ENCODE assay signal across 25 cellular contexts in the genomic region with DNA sequence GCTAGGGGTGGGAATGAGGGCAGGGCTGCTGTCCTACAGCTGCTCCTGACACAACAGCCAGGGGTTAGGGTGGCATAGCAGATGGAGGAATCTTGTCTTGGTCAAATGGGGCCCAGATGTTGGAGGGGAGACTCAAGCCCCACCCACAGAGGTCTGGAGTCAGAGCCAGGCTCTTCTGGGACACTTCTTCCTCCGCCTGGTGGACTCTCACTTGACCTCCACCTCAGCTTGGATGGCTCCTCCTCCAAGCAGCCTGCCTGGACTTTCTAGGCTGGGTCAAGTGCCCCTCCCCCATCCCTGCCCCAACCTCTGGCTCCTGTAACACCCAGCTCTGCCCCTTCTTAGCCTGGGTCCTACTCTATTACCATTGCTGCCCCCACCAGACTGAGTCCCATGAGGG. TPM values are rescaled to one million over a fixed set of nuclear protein-coding genes. Genes with fewer than 3 reads are reported as not detected.
A peak's percentile ranks its signal among the peaks of the same experiment; 100 is the strongest.
DNase-seq lines count a peak whose midpoint lies in the region; ATAC-seq and TF ChIP-seq lines count a peak whose summit lies in the region.
"Had no signal": no experiment of that assay in that cellular context is flagged by ENCODE, and none has a peak within 500 bp of the region (broad histone marks: within the 10 kb centered on the region; RNA-seq: fewer than 3 reads in every experiment).

No MANE protein-coding gene starts in this region.

- peaks cover 0 to 15% of the 10 kb centered on the region in 2 donors for H3K27me3 Mint-ChIP-seq in natural killer cell treated with Interleukin-12 subunit alpha and Interleukin-12 subunit beta and Interleukin-15 and Interleukin-18, amount 100 ng/mL, for 72 hours
- peaks cover 0 to 6% of the 10 kb centered on the region in 2 donors for H3K27me3 Mint-ChIP-seq in natural killer cell (ENCODE audit: low read depth in 2 of 2)
- H3K27me3 Mint-ChIP-seq in activated CD4-positive, alpha-beta memory T cell treated with anti-CD3 and anti-CD28 coated beads for 36 hours, result no peaks in the 10 kb centered on the region

- no peak for TF ChIP-seq CTCF in natural killer cell (IDR thresholded peaks at IDR 0.05)

- intact Hi-C loops in natural killer cell (cut with micrococcal nuclease) (loop anchor here (5.0 kb wide), 1 partner anchor 37 kb away; a partner anchor contains a TSS), aorta (cut with DNase I) (no loop called here)
- intact Hi-C loops in activated CD4-positive, alpha-beta memory T cell treated with anti-CD3 and anti-CD28 coated beads for 36 hours (cut with micrococcal nuclease), result no loop called here

- ATAC-seq in natural killer cell treated with Interleukin-12 subunit alpha and Interleukin-12 subunit beta and Interleukin-15 and Interleukin-18, amount 100 ng/mL, for 72 hours, result no peak
- no peak for ATAC-seq in natural killer cell
- ATAC-seq in SK-N-SH treated with all-trans-retinoic acid at 6 μM for 48 hours, result peak; percentile 11
- ATAC-seq in aorta (ENCODE audit: low FRiP score), result no peak
- ATAC-seq: activated CD4-positive, CD25-positive, alpha-beta regulatory T cell treated with anti-CD3 and anti-CD28 coated beads, Interleukin-2, amount 50 U/mL, for 24 hours; right cardiac atrium had no signal

- H3K27me3 ChIP-seq in aorta (ENCODE audit: control insufficient read depth in 1 of 2, insufficient read depth in 2 of 2, low read length in 1 of 2), result no peaks in the 10 kb centered on the region
- H3K27me3 ChIP-seq: Peyer's patch, SJSA1, transverse colon had no signal

- H3K4me3 ChIP-seq in aorta (ENCODE audit: low read length in 2 of 2), result no peak overlapping the region
- H3K4me3 ChIP-seq: HAP-1, left ventricle myocardium inferior, Peyer's patch, SJSA1, spleen, transverse colon had no signal

- H3K36me3 Mint-ChIP-seq in natural killer cell treated with Interleukin-12 subunit alpha and Interleukin-12 subunit beta and Interleukin-15 and Interleukin-18, amount 100 ng/mL, for 72 hours, result no peaks in the 10 kb centered on the region
- peaks cover 6% of the 10 kb centered on the region for H3K36me3 Mint-ChIP-seq in natural killer cell
- H3K36me3 Mint-ChIP-seq in activated CD4-positive, alpha-beta memory T cell treated with anti-CD3 and anti-CD28 coated beads for 36 hours, result no peaks in the 10 kb centered on the region

- H3K36me3 ChIP-seq in aorta (ENCODE audit: control insufficient read depth in 1 of 2, insufficient read depth in 2 of 2, low read length in 1 of 2), result no peaks in the 10 kb centered on the region

- H3K9me3 ChIP-seq in aorta (ENCODE audit: control insufficient read depth, low read length), result no peaks in the 10 kb centered on the region
- H3K9me3 ChIP-seq: HAP-1, left ventricle myocardium inferior, Peyer's patch, SJSA1, spleen, transverse colon had no signal

- peak overlapping the region in 1 of 2 donors; percentile 31 for H3K27ac Mint-ChIP-seq in natural killer cell treated with Interleukin-12 subunit alpha and Interleukin-12 subunit beta and Interleukin-15 and Interleukin-18, amount 100 ng/mL, for 72 hours
- no peak overlapping the region for H3K27ac Mint-ChIP-seq in natural killer cell
- no peak overlapping the region for H3K27ac Mint-ChIP-seq in activated CD4-positive, alpha-beta memory T cell treated with anti-CD3 and anti-CD28 coated beads for 36 hours

- no peak overlapping the region for H3K27ac ChIP-seq in aorta (ENCODE audit: low read depth in 1 of 2, low read length in 2 of 2)
- H3K27ac ChIP-seq: left ventricle myocardium inferior, parathyroid adenoma, Peyer's patch, SJSA1, spleen, transverse colon had no signal

- no peaks in the 10 kb centered on the region for H3K4me1 ChIP-seq in aorta (ENCODE audit: control insufficient read depth in 1 of 2, insufficient read depth in 2 of 2, low read length in 2 of 2)
- H3K4me1 ChIP-seq: HAP-1, parathyroid adenoma, Peyer's patch, transverse colon had no signal

- no peak overlapping the region for H3K4me3 Mint-ChIP-seq in natural killer cell treated with Interleukin-12 subunit alpha and Interleukin-12 subunit beta and Interleukin-15 and Interleukin-18, amount 100 ng/mL, for 72 hours
- H3K4me3 Mint-ChIP-seq in natural killer cell, result no peak overlapping the region
- no peak overlapping the region for H3K4me3 Mint-ChIP-seq in activated CD4-positive, alpha-beta memory T cell treated with anti-CD3 and anti-CD28 coated beads for 36 hours
- H3K4me3 Mint-ChIP-seq: nephron had no signal

- 90 to 95% methylated on average over 1 of the region's 1 CpG for WGBS in aorta, 2 donors

- CTCF ChIA-PET in activated CD4-positive, alpha-beta memory T cell treated with anti-CD3 and anti-CD28 coated beads for 36 hours (lab: Charles Lee), result interaction anchor here (0.7 kb wide), 1 partner anchor 42 kb away, joined by 3 read pairs; no protein-coding TSS in a partner anchor

- peak; percentile 44 for DNase-seq in natural killer cell treated with Interleukin-12 subunit alpha and Interleukin-12 subunit beta and Interleukin-15 and Interleukin-18, amount 100 ng/mL, for 72 hours (ENCODE audit: low spot score)
- no peak for DNase-seq in natural killer cell
- peak; percentile 65 for DNase-seq in islet precursor cell
- peak; percentile 12 to 24 for DNase-seq in aorta
- no peak for DNase-seq in activated CD4-positive, alpha-beta memory T cell treated with anti-CD3 and anti-CD28 coated beads for 36 hours
- DNase-seq in stimulated activated CD4-positive, alpha-beta T cell treated with anti-CD3 and anti-CD28 coated beads, Interleukin-4, amount 100 ng/mL, for 24 hours, result no peak
- DNase-seq in T-helper 9 cell, result no peak
- DNase-seq: activated CD4-positive, alpha-beta T cell treated with anti-CD3 and anti-CD28 coated beads, Interleukin-2, amount 50 U/mL, for 48 hours; activated CD8-positive, alpha-beta memory T cell treated with anti-CD3 and anti-CD28 coated beads, Interleukin-2, amount 50 U/mL, for 4 hours; activated naive CD4-positive, alpha-beta T cell treated with anti-CD3 and anti-CD28 coated beads, Interleukin-2, amount 50 U/mL, for 16 hours; amniotic stem cell; foreskin melanocyte; left ventricle myocardium inferior; NCI-H526; T-helper 1 cell; transverse colon had no signal

- POLR2A ChIA-PET in activated CD4-positive, alpha-beta memory T cell treated with anti-CD3 and anti-CD28 coated beads for 36 hours (lab: Charles Lee), result no interaction called here

- peaks cover 27 to 48% of the 10 kb centered on the region in 2 donors for H3K4me1 Mint-ChIP-seq in natural killer cell treated with Interleukin-12 subunit alpha and Interleukin-12 subunit beta and Interleukin-15 and Interleukin-18, amount 100 ng/mL, for 72 hours (ENCODE audit: low read depth in 2 of 2)
- peaks cover 53 to 59% of the 10 kb centered on the region in 2 donors for H3K4me1 Mint-ChIP-seq in natural killer cell
- peaks cover 10% of the 10 kb centered on the region for H3K4me1 Mint-ChIP-seq in activated CD4-positive, alpha-beta memory T cell treated with anti-CD3 and anti-CD28 coated beads for 36 hours (ENCODE audit: low read depth)

- no peaks in the 10 kb centered on the region for H3K9me3 Mint-ChIP-seq in natural killer cell treated with Interleukin-12 subunit alpha and Interleukin-12 subunit beta and Interleukin-15 and Interleukin-18, amount 100 ng/mL, for 72 hours
- no peaks in the 10 kb centered on the region for H3K9me3 Mint-ChIP-seq in natural killer cell
- no peaks in the 10 kb centered on the region for H3K9me3 Mint-ChIP-seq in activated CD4-positive, alpha-beta memory T cell treated with anti-CD3 and anti-CD28 coated beads for 36 hours
- H3K9me3 Mint-ChIP-seq: nephron had no signal

TF ChIP-seq in SK-N-SH treated with all-trans-retinoic acid at 6 μM for 48 hours, 23 proteins besides CTCF, POLR2A, EP300 and RAD21:
- TF ChIP-seq ZNF70 (CRISPR knock-in tag; IDR thresholded peaks at IDR 0.05) (no peak), ZC3H10 (CRISPR knock-in tag; IDR thresholded peaks at IDR 0.05) (no peak), SNAI2 (CRISPR knock-in tag; IDR thresholded peaks at IDR 0.05) (no peak), TOX (CRISPR knock-in tag; IDR thresholded peaks at IDR 0.05; ENCODE audit: borderline replicate concordance) (no peak), ISL1 (CRISPR knock-in tag; IDR thresholded peaks at IDR 0.05) (no peak), CSDC2 (CRISPR knock-in tag; IDR thresholded peaks at IDR 0.05) (no peak)

RNA-seq across cellular contexts. Expression of a gene that starts 35.5 kb away (rescaled TPM):
- not detected for total RNA-seq in natural killer cell treated with Interleukin-12 subunit alpha and Interleukin-12 subunit beta and Interleukin-15 and Interleukin-18, amount 100 ng/mL, for 72 hours
- under 1 TPM in 1 of 3 donors, not detected in 2; 0.13 TPM for total RNA-seq in natural killer cell
- 10 to 100 TPM; 25.2 to 25.9 TPM for total RNA-seq in aorta
- 1 to 10 TPM; 5.4 to 6.3 TPM for polyA plus RNA-seq in aorta
- under 1 TPM; 0.22 to 0.33 TPM for total RNA-seq in activated CD4-positive, alpha-beta memory T cell treated with anti-CD3 and anti-CD28 coated beads for 36 hours

RNA-seq across cellular contexts. Expression of a gene that starts 47.0 kb away (rescaled TPM):
- total RNA-seq in natural killer cell treated with Interleukin-12 subunit alpha and Interleukin-12 subunit beta and Interleukin-15 and Interleukin-18, amount 100 ng/mL, for 72 hours, result not detected
- total RNA-seq in natural killer cell (not detected), aorta (under 1 TPM in 1 of 2 donors, not detected in 1; 0.26 TPM)
- under 1 TPM in 1 of 2 donors, not detected in 1; 0.67 TPM for polyA plus RNA-seq in aorta
- total RNA-seq in activated CD4-positive, alpha-beta memory T cell treated with anti-CD3 and anti-CD28 coated beads for 36 hours, result under 1 TPM in 1 of 2 experiments, not detected in 1; 0.33 TPM

Comparison
In these comparisons a context has a peak if more than half of its experiments do, and no peak if none do; other contexts are left out.
1. DNase-seq: peak in natural killer cell treated with Interleukin-12 subunit alpha and Interleukin-12 subunit beta and Interleukin-15 and Interleukin-18, amount 100 ng/mL, for 72 hours (single experiment), islet precursor cell (single experiment) and aorta (2 of 2); none in natural killer cell (single experiment), activated CD4-positive, alpha-beta memory T cell treated with anti-CD3 and anti-CD28 coated beads for 36 hours (single experiment), stimulated activated CD4-positive, alpha-beta T cell treated with anti-CD3 and anti-CD28 coated beads, Interleukin-4, amount 100 ng/mL, for 24 hours (single experiment) and T-helper 9 cell (single experiment).
2. RNA of a gene that starts 35.5 kb away (total RNA-seq): 25.2 to 25.9 TPM in aorta; 0.22 to 0.33 TPM in activated CD4-positive, alpha-beta memory T cell treated with anti-CD3 and anti-CD28 coated beads for 36 hours, 0.13 TPM in natural killer cell and not detected in natural killer cell treated with Interleukin-12 subunit alpha and Interleukin-12 subunit beta and Interleukin-15 and Interleukin-18, amount 100 ng/mL, for 72 hours; every median in the first group is over 10 times any median in the second.